Comparison of ENCODE assay signal across 14 cellular contexts in genomic region chr1:156666862-156667609, GRCh38. TPM values are rescaled to one million over a fixed set of nuclear protein-coding genes. Genes with fewer than 3 reads are reported as not detected.
DNase-seq lines count a peak whose midpoint lies in the region; ATAC-seq and TF ChIP-seq lines count a peak whose summit lies in the region.
"Had no signal": no experiment of that assay in that cellular context is flagged by ENCODE, and none has a peak within 500 bp of the region (broad histone marks: within the 10 kb centered on the region; RNA-seq: fewer than 3 reads in every experiment).

No MANE protein-coding gene starts in this region.

- H3K27ac Mint-ChIP-seq in MCF 10A (ENCODE audit: low read depth, unreplicated experiment), result no peak overlapping the region
- peak overlapping the region; percentile 99 for H3K27ac Mint-ChIP-seq in neural progenitor cell
- H3K27ac Mint-ChIP-seq: activated B cell treated with CpG ODN at 0.5 μM for 24 hours; activated T-helper 2 cell treated with anti-CD3 and anti-CD28 coated beads, Interferon-gamma antibody, Interleukin-2, Interleukin-4, amounts not matched to agents 10 μg/mL and 5 μg/mL and 100 μg/mL, durations not matched to agents 14 hours and 24 hours and 36 hours had no signal

- H3K9me3 ChIP-seq in breast epithelium (no peaks in the 10 kb centered on the region), neural progenitor cell (ENCODE audit: low read depth) (no peaks in the 10 kb centered on the region), uterus (no peaks in the 10 kb centered on the region)
- H3K9me3 ChIP-seq: A549 had no signal

- H4K20me1 ChIP-seq in neural progenitor cell (ENCODE audit: low read depth), result peaks cover 48% of the 10 kb centered on the region

- H2AFZ ChIP-seq in neural progenitor cell (replicated peaks), result no peak overlapping the region

- H3K79me2 ChIP-seq in neural progenitor cell (ENCODE audit: low read depth), result peaks cover 12% of the 10 kb centered on the region

- H3K36me3 Mint-ChIP-seq in MCF 10A (ENCODE audit: insufficient read depth, unreplicated experiment) (no peaks in the 10 kb centered on the region), neural progenitor cell (peaks cover 14% of the 10 kb centered on the region)

- H3K36me3 ChIP-seq in breast epithelium (no peaks in the 10 kb centered on the region), neural progenitor cell (peaks cover 9% of the 10 kb centered on the region), uterus (no peaks in the 10 kb centered on the region)

- POLR2A ChIA-PET in MCF 10A (lab: Yijun Ruan, JAX), result no interaction called here

- H3K4me3 ChIP-seq in breast epithelium (peak overlapping the region in 1 of 3 donors; percentile 15), neural progenitor cell (no peak overlapping the region), uterus (no peak overlapping the region)
- H3K4me3 ChIP-seq: A549 had no signal

- intact Hi-C loops in breast epithelium (cut with DNase I; ENCODE audit: low total_unique reads) (loop anchor here (10.0 kb wide), 1 partner anchor 172 kb away; no protein-coding TSS in a partner anchor), MCF 10A (cut with micrococcal nuclease) (no loop called here), Right ventricle myocardium superior (cut with DNase I) (no loop called here), uterus (cut with DNase I; ENCODE audit: low total_unique reads) (no loop called here)

- peaks cover 88% of the 10 kb centered on the region for H3F3A ChIP-seq in neural progenitor cell (ENCODE audit: low read depth)

- no peak overlapping the region for H3K9ac ChIP-seq in neural progenitor cell

- no peak for ATAC-seq in Right ventricle myocardium superior (ENCODE audit: poor library complexity)

- BruUV-seq in MCF 10A (replicated peaks; lab: Mats Ljungman, UMichigan), result no TSS peak

- H3K4me3 Mint-ChIP-seq in MCF 10A (ENCODE audit: unreplicated experiment), result no peak overlapping the region
- H3K4me3 Mint-ChIP-seq in neural progenitor cell, result no peak overlapping the region
- H3K4me3 Mint-ChIP-seq: activated B cell treated with CpG ODN at 0.5 μM for 24 hours had no signal

- H3K4me1 Mint-ChIP-seq in MCF 10A (ENCODE audit: insufficient read depth, unreplicated experiment), result peaks cover 20% of the 10 kb centered on the region
- peaks cover 91% of the 10 kb centered on the region for H3K4me1 Mint-ChIP-seq in neural progenitor cell

- H3K9me3 Mint-ChIP-seq in MCF 10A (ENCODE audit: unreplicated experiment), result no peaks in the 10 kb centered on the region
- H3K9me3 Mint-ChIP-seq in neural progenitor cell, result no peaks in the 10 kb centered on the region
- H3K9me3 Mint-ChIP-seq: activated B cell treated with CpG ODN at 0.5 μM for 24 hours; activated T-helper 2 cell treated with anti-CD3 and anti-CD28 coated beads, Interferon-gamma antibody, Interleukin-2, Interleukin-4, amounts not matched to agents 10 μg/mL and 5 μg/mL and 100 μg/mL, durations not matched to agents 14 hours and 24 hours and 36 hours had no signal

- TF ChIP-seq POLR2A in breast epithelium (IDR thresholded peaks at IDR 0.05), result no peak
- no peak for TF ChIP-seq POLR2A in uterus (IDR thresholded peaks at IDR 0.05)

- H3K27ac ChIP-seq in breast epithelium (peak overlapping the region; percentile 86 to 96), neural progenitor cell (peak overlapping the region; percentile 80), uterus (peak overlapping the region; percentile 87 to 89)

- TF ChIP-seq CTCF in breast epithelium (IDR thresholded peaks at IDR 0.05), result no peak
- TF ChIP-seq CTCF in MCF 10A (IDR thresholded peaks at IDR 0.05; ENCODE audit: unreplicated experiment), result no peak
- no peak for TF ChIP-seq CTCF in neural progenitor cell (IDR thresholded peaks at IDR 0.05)
- TF ChIP-seq CTCF in uterus (IDR thresholded peaks at IDR 0.05), result no peak

- CTCF ChIA-PET in MCF 10A (lab: Yijun Ruan, JAX), result interaction anchor here (0.5 to 13.0 kb wide), 5 partner anchors 9 to 323 kb away, joined by 3 to 552 read pairs (median 5); partner anchors contain the start of gene NES

- H3K4me2 ChIP-seq in neural progenitor cell, result no peak overlapping the region
- H3K4me2 ChIP-seq: A549 had no signal

- H3K27me3 Mint-ChIP-seq in MCF 10A (ENCODE audit: insufficient read depth, unreplicated experiment), result peaks cover 16% of the 10 kb centered on the region
- H3K27me3 Mint-ChIP-seq in neural progenitor cell (ENCODE audit: insufficient read depth, low read depth), result peaks cover 22% of the 10 kb centered on the region

- H3K4me1 ChIP-seq in breast epithelium (peaks cover 23 to 29% of the 10 kb centered on the region in 2 donors), neural progenitor cell (peaks cover 77% of the 10 kb centered on the region), uterus (peaks cover 9 to 38% of the 10 kb centered on the region in 2 donors)

- H3K27me3 ChIP-seq in breast epithelium (no peaks in the 10 kb centered on the region), neural progenitor cell (no peaks in the 10 kb centered on the region), uterus (no peaks in the 10 kb centered on the region)

- DNase-seq in breast epithelium (ENCODE audit: low spot score in 2 of 2) (no peak), MCF 10A (ENCODE audit: unreplicated experiment) (no peak), Right ventricle myocardium superior (peak; percentile 54), neural progenitor cell (ENCODE audit: low spot score) (no peak), uterus (peak in 1 of 2 donors; percentile 43), NCI-H446 (lab: John Stamatoyannopoulos, UW) (no peak), SIG-M5 treated with dmso at 0.1 percent for 504 hours (lab: John Stamatoyannopoulos, UW; ENCODE audit: unreplicated experiment) (no peak), mesenteric fat pad (ENCODE audit: low spot score) (no peak)
- DNase-seq: activated B cell treated with CpG ODN at 0.5 μM for 24 hours; NCI-H2171; RPMI8226; stimulated activated CD4-positive, alpha-beta T cell treated with anti-CD3 and anti-CD28 coated beads, Interleukin-4, amount 100 ng/mL, for 24 hours had no signal

RNA-seq across cellular contexts. Expression of gene NES, which starts 10.2 kb away (rescaled TPM):
- total RNA-seq in breast epithelium (10 to 100 TPM in 2 of 3 donors, 1 to 10 TPM in 1; 9.9 to 28.5 (median 14.9) TPM), MCF 10A (2022) (not detected in 2 replicates), Right ventricle myocardium superior (103 TPM), neural progenitor cell (ENCODE audit: low replicate concordance) (83.8 and 219 TPM in 2 replicates), uterus (10 to 100 TPM in 3 of 4 donors, 1 to 10 TPM in 1; 9.7 to 70.9 (median 34.5) TPM), mesenteric fat pad (49.5 TPM)
- total RNA-seq: activated B cell treated with CpG ODN at 0.5 μM for 24 hours; activated T-helper 2 cell treated with anti-CD3 and anti-CD28 coated beads, Interferon-gamma antibody, Interleukin-2, Interleukin-4, amounts not matched to agents 10 μg/mL and 5 μg/mL and 100 μg/mL, durations not matched to agents 14 hours and 24 hours and 36 hours had no signal

RNA-seq across cellular contexts. Expression of gene BCAN, which starts 25.1 kb away (rescaled TPM):
- total RNA-seq in breast epithelium, result under 1 TPM in 1 of 3 donors, not detected in 2; 0.44 TPM
- total RNA-seq in MCF 10A (2022), result 0.37 TPM in 1 of 2 replicates, not detected in the other
- 0.46 TPM for total RNA-seq in Right ventricle myocardium superior
- 0.46 TPM in 1 of 2 replicates, not detected in the other for total RNA-seq in neural progenitor cell (ENCODE audit: low replicate concordance)
- total RNA-seq in uterus, result 1 to 10 TPM in 3 of 4 donors, not detected in 1; 2.3 to 3.0 (median 2.8) TPM
- 0.16 TPM for total RNA-seq in mesenteric fat pad
- total RNA-seq: activated T-helper 2 cell treated with anti-CD3 and anti-CD28 coated beads, Interferon-gamma antibody, Interleukin-2, Interleukin-4, amounts not matched to agents 10 μg/mL and 5 μg/mL and 100 μg/mL, durations not matched to agents 14 hours and 24 hours and 36 hours had no signal

RNA-seq across cellular contexts. Expression of gene CRABP2, which starts 38.3 kb away (rescaled TPM):
- total RNA-seq in breast epithelium (10 to 100 TPM in 2 of 3 donors, 1 to 10 TPM in 1; 4.2 to 61.6 (median 28.2) TPM), MCF 10A (2022) (0.98 and 1.9 TPM in 2 replicates), Right ventricle myocardium superior (0.59 TPM), neural progenitor cell (ENCODE audit: low replicate concordance) (110 and 156 TPM in 2 replicates), uterus (10 to 100 TPM in 3 of 4 donors, not detected in 1; 11.0 to 71.5 (median 14.3) TPM), mesenteric fat pad (6.7 TPM)

RNA-seq across cellular contexts. Expression of gene HAPLN2, which starts 47.8 kb away (rescaled TPM):
- total RNA-seq in breast epithelium (not detected), MCF 10A (2022) (not detected in 2 replicates), Right ventricle myocardium superior (1.6 TPM), neural progenitor cell (ENCODE audit: low replicate concordance) (0.65 TPM in 1 of 2 replicates, not detected in the other), uterus (1 to 10 TPM in 1 of 4 donors, under 1 TPM in 1, not detected in 2; 0.77 to 3.9 TPM), mesenteric fat pad (0.35 TPM)
- total RNA-seq: activated B cell treated with CpG ODN at 0.5 μM for 24 hours; activated T-helper 2 cell treated with anti-CD3 and anti-CD28 coated beads, Interferon-gamma antibody, Interleukin-2, Interleukin-4, amounts not matched to agents 10 μg/mL and 5 μg/mL and 100 μg/mL, durations not matched to agents 14 hours and 24 hours and 36 hours had no signal

Comparison
In these comparisons a context has a peak if more than half of its experiments do, and no peak if none do; other contexts are left out.
1. RNA of gene NES, which starts 10.2 kb away (total RNA-seq): 103 TPM in Right ventricle myocardium superior (single experiment), 83.8 to 219 TPM in neural progenitor cell, 9.7 to 70.9 TPM in uterus, 49.5 TPM in mesenteric fat pad (single experiment) and 9.9 to 28.5 TPM in breast epithelium; not detected in MCF 10A; every median in the first group is over 10 times any median in the second.
2. Peak in every context shown above with its lines, with median percentiles within 50 percentile points of each other: H3K27ac ChIP-seq.